Comparison of ENCODE assay signal across 20 cellular contexts in the genomic region with DNA sequence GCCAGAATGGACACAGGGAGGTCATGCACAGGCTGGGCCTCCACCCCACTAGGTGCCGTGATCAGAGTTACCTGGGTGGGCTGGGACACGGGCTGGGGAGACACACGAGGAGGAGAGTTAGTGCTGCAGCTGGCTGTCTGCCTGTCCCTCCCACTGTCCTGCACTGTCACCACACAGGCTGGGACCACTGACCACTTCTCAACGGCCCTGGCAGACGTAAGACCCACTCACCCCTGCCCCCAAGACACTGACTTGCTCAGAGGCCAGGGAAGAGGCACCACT.
"Had no signal": no experiment of that assay in that cellular context is flagged by ENCODE, and none has a peak within 500 bp of the region (broad histone marks: within the 10 kb centered on the region; RNA-seq: fewer than 3 reads in every experiment).

No MANE protein-coding gene starts in this region.

- H3K4me3 Mint-ChIP-seq: activated naive CD8-positive, alpha-beta T cell; naive thymus-derived CD8-positive, alpha-beta T cell had no signal

- H3K4me3 ChIP-seq: cardiac muscle cell, ovary, right lobe of liver, SK-N-MC, tibial artery had no signal

- H3K9me3 ChIP-seq: ovary, right lobe of liver, tibial artery had no signal

- H3K27me3 ChIP-seq: cardiac muscle cell, ovary, right lobe of liver, tibial artery had no signal

- H3K9me3 Mint-ChIP-seq: naive thymus-derived CD8-positive, alpha-beta T cell had no signal

- H3K36me3 ChIP-seq: cardiac muscle cell, ovary had no signal

- DNase-seq: activated CD4-positive, alpha-beta T cell treated with anti-CD3 and anti-CD28 coated beads, Interleukin-2, amount 50 U/mL, for 4 hours; activated CD8-positive, alpha-beta memory T cell treated with anti-CD3 and anti-CD28 coated beads, Interleukin-2, amount 50 U/mL, for 48 hours; activated gamma-delta T cell; amygdala; dermis blood vessel endothelial cell; effector memory CD4-positive, alpha-beta T cell; glutamatergic neuron; hippocampal formation; left cardiac atrium; mesendoderm; ovary; stimulated activated naive CD4-positive, alpha-beta T cell treated with Interleukin-2 at 50 U/mL for 16 hours; substantia nigra; T-helper 9 cell; tibial artery had no signal

- H3K27me3 Mint-ChIP-seq: activated naive CD8-positive, alpha-beta T cell; naive thymus-derived CD8-positive, alpha-beta T cell had no signal

- H3K27ac ChIP-seq: cardiac muscle cell, ovary, right lobe of liver, SK-N-MC had no signal

- ATAC-seq: left cardiac atrium, right lobe of liver had no signal

- H3K36me3 Mint-ChIP-seq: activated naive CD8-positive, alpha-beta T cell had no signal

- H3K4me1 ChIP-seq: right lobe of liver had no signal
